Comparison of ENCODE assay signal across 20 cellular contexts in genomic region chr7:106290319-106290718, GRCh38. TPM values are rescaled to one million over a fixed set of nuclear protein-coding genes. Genes with fewer than 3 reads are reported as not detected.
DNase-seq lines count a peak whose midpoint lies in the region; ATAC-seq and TF ChIP-seq lines count a peak whose summit lies in the region.
"Had no signal": no experiment of that assay in that cellular context is flagged by ENCODE, and none has a peak within 500 bp of the region (broad histone marks: within the 10 kb centered on the region; RNA-seq: fewer than 3 reads in every experiment).

No MANE protein-coding gene starts in this region.

- no peak overlapping the region for H2BK15ac ChIP-seq in mesenchymal stem cell (ENCODE audit: low read depth, poor library complexity, severe bottlenecking)

- no peak overlapping the region for H2BK12ac ChIP-seq in mesenchymal stem cell (ENCODE audit: low read length in 2 of 2)

- H3K27ac ChIP-seq in duodenal mucosa (ENCODE audit: low read depth, low read length) (peak overlapping the region; percentile 51), mesenchymal stem cell (ENCODE audit: low read length, poor library complexity, severe bottlenecking) (no peak overlapping the region), smooth muscle cell (ENCODE audit: low read depth) (peak overlapping the region; percentile 40), ascending aorta (no peak overlapping the region)
- H3K27ac ChIP-seq: HL-60, KMS-11 had no signal

- no peak for ATAC-seq in HG03378 (IDR thresholded peaks at IDR 0.05; ENCODE audit: unreplicated experiment)
- ATAC-seq: Panc1 had no signal

- no peaks in the 10 kb centered on the region for H3K27me3 ChIP-seq in duodenal mucosa (ENCODE audit: control insufficient read depth in 1 of 2, insufficient read depth in 2 of 2, low read length in 2 of 2)
- no peaks in the 10 kb centered on the region for H3K27me3 ChIP-seq in mesenchymal stem cell (ENCODE audit: control insufficient read depth in 1 of 2, insufficient read depth in 1 of 2, low read length in 2 of 2)
- no peaks in the 10 kb centered on the region for H3K27me3 ChIP-seq in smooth muscle cell (ENCODE audit: low read depth)
- no peaks in the 10 kb centered on the region for H3K27me3 ChIP-seq in ascending aorta
- H3K27me3 ChIP-seq: MG63 had no signal

- peak; percentile 39 for DNase-seq in LoVo (ENCODE audit: low spot score)
- no peak for DNase-seq in mesenchymal stem cell
- DNase-seq in smooth muscle cell (lab: John Stamatoyannopoulos, UW; ENCODE audit: unreplicated experiment), result no peak
- DNase-seq in medulla oblongata (ENCODE audit: extremely low spot score), result no peak
- no peak for DNase-seq in ascending aorta (ENCODE audit: low spot score in 2 of 2)
- no peak for DNase-seq in GM10248 (ENCODE audit: extremely low spot score)
- DNase-seq: AML-193, DMS79, MG63, NCI-H1092 treated with DMSO at 0.1 percent for 48 hours, NCI-H187, NCI-H446 treated with DMSO at 0.1 percent for 48 hours, NCI-H774, SHP77 had no signal

- H3K9ac ChIP-seq in duodenal mucosa (ENCODE audit: low read depth in 1 of 2, low read length in 2 of 2) (peak overlapping the region in 1 of 2 donors; percentile 51), mesenchymal stem cell (ENCODE audit: low read length) (no peak overlapping the region), smooth muscle cell (ENCODE audit: low read depth) (no peak overlapping the region)
- H3K9ac ChIP-seq: KMS-11 had no signal

- no peak overlapping the region for H4K8ac ChIP-seq in mesenchymal stem cell (ENCODE audit: low read length)

- H2AFZ ChIP-seq in mesenchymal stem cell (ENCODE audit: low read depth, low read length) (no peak overlapping the region), smooth muscle cell (ENCODE audit: low read depth) (no peak overlapping the region)

- H3K23ac ChIP-seq in mesenchymal stem cell (ENCODE audit: low read length in 2 of 2), result no peak overlapping the region

- no peak overlapping the region for H3K4ac ChIP-seq in mesenchymal stem cell (ENCODE audit: low read depth in 1 of 2, low read length in 2 of 2)

- no peaks in the 10 kb centered on the region for H4K20me1 ChIP-seq in smooth muscle cell (ENCODE audit: low read depth)

- intact Hi-C loops in ascending aorta (cut with DNase I), result no loop called here

- H3K14ac ChIP-seq in mesenchymal stem cell (ENCODE audit: low read length in 2 of 2), result no peak overlapping the region

- CTCF ChIA-PET in GM10248 (lab: Yijun Ruan, JAX), result interaction anchor here (1.0 to 1.3 kb wide), 3 partner anchors 17 to 172 kb away, joined by 3 to 4 read pairs (median 3); no protein-coding TSS in a partner anchor

- H2BK120ac ChIP-seq in mesenchymal stem cell (ENCODE audit: low read depth, low read length), result no peak overlapping the region

- WGBS in mesenchymal stem cell, result 93% methylated on average over 5 of the region's 5 CpGs
- WGBS in smooth muscle cell (ENCODE audit: low lambda C conversion rate), result 93% methylated on average over 5 of the region's 5 CpGs

- no peaks in the 10 kb centered on the region for H3K79me1 ChIP-seq in mesenchymal stem cell (replicated peaks; ENCODE audit: low read length, poor library complexity, severe bottlenecking)

- H3K4me1 ChIP-seq in duodenal mucosa (ENCODE audit: control insufficient read depth in 1 of 2, insufficient read depth in 2 of 2, low read length in 2 of 2), result peaks cover 6 to 26% of the 10 kb centered on the region in 2 donors
- no peaks in the 10 kb centered on the region for H3K4me1 ChIP-seq in mesenchymal stem cell (ENCODE audit: control insufficient read depth, insufficient read depth, low read depth, low read length)
- peaks cover 6% of the 10 kb centered on the region for H3K4me1 ChIP-seq in smooth muscle cell (ENCODE audit: low read depth)
- no peaks in the 10 kb centered on the region for H3K4me1 ChIP-seq in ascending aorta

- POLR2A ChIA-PET in GM10248 (lab: Yijun Ruan, JAX), result no interaction called here

- H3K9me3 ChIP-seq in duodenal mucosa (ENCODE audit: control insufficient read depth in 1 of 2, low read length in 2 of 2) (no peaks in the 10 kb centered on the region), mesenchymal stem cell (ENCODE audit: control insufficient read depth, low read length) (no peaks in the 10 kb centered on the region), smooth muscle cell (replicated peaks; ENCODE audit: low read depth) (no peaks in the 10 kb centered on the region), ascending aorta (no peaks in the 10 kb centered on the region)
- H3K9me3 ChIP-seq: HAP-1, MG63 had no signal

- no peak overlapping the region for H3K18ac ChIP-seq in mesenchymal stem cell (ENCODE audit: low read depth in 1 of 2, low read length in 2 of 2)

- no peak overlapping the region for H3K4me2 ChIP-seq in mesenchymal stem cell (ENCODE audit: low read length, poor library complexity, severe bottlenecking)
- no peak overlapping the region for H3K4me2 ChIP-seq in smooth muscle cell
- H3K4me2 ChIP-seq: KMS-11 had no signal

- H4K91ac ChIP-seq in mesenchymal stem cell (ENCODE audit: low read length), result no peak overlapping the region

- H3K4me3 ChIP-seq in duodenal mucosa (ENCODE audit: low read depth in 1 of 2, low read length in 2 of 2), result peak overlapping the region in 1 of 2 donors; percentile 30
- H3K4me3 ChIP-seq in mesenchymal stem cell (ENCODE audit: insufficient read depth in 1 of 2, low read depth in 1 of 2, low read length in 2 of 2), result no peak overlapping the region
- H3K4me3 ChIP-seq in smooth muscle cell, result no peak overlapping the region
- no peak overlapping the region for H3K4me3 ChIP-seq in ascending aorta
- H3K4me3 ChIP-seq: HAP-1, MG63 had no signal

- no peak for TF ChIP-seq CTCF in smooth muscle cell (IDR thresholded peaks at IDR 0.05; ENCODE audit: borderline replicate concordance, insufficient read depth, poor library complexity, severe bottlenecking)
- no peak for TF ChIP-seq CTCF in ascending aorta (IDR thresholded peaks at IDR 0.05)
- no peak for TF ChIP-seq CTCF in GM10248 (IDR thresholded peaks at IDR 0.05; ENCODE audit: control extremely low read depth, extremely low read depth, low read depth, missing control alignments)

- H2AK5ac ChIP-seq in mesenchymal stem cell (ENCODE audit: low read length, severe bottlenecking), result peak overlapping the region; percentile 45

- no peak overlapping the region for H2BK5ac ChIP-seq in mesenchymal stem cell (ENCODE audit: low read depth, low read length, poor library complexity, severe bottlenecking)

- H3K36me3 ChIP-seq in duodenal mucosa (ENCODE audit: control insufficient read depth in 1 of 2, insufficient read depth in 2 of 2, low read length in 2 of 2), result no peaks in the 10 kb centered on the region
- H3K36me3 ChIP-seq in mesenchymal stem cell (ENCODE audit: control insufficient read depth in 1 of 2, insufficient read depth in 2 of 2, low read depth in 1 of 2, low read length in 2 of 2), result no peaks in the 10 kb centered on the region
- no peaks in the 10 kb centered on the region for H3K36me3 ChIP-seq in smooth muscle cell (ENCODE audit: low read depth)
- no peaks in the 10 kb centered on the region for H3K36me3 ChIP-seq in ascending aorta
- H3K36me3 ChIP-seq: HAP-1, MG63 had no signal

- peaks cover 7% of the 10 kb centered on the region for H3F3A ChIP-seq in smooth muscle cell (ENCODE audit: low read depth)

- no peaks in the 10 kb centered on the region for H3K79me2 ChIP-seq in smooth muscle cell (ENCODE audit: low read depth)

RNA-seq across cellular contexts. Expression of gene NAMPT, which starts 5.5 kb away (rescaled TPM):
- 61.9 TPM for polyA plus RNA-seq in mesenchymal stem cell (2013, experiment 1 of 2)
- 63.3 TPM for polyA plus RNA-seq in mesenchymal stem cell (2013, experiment 2 of 2)
- 189 and 239 TPM in 2 replicates for total RNA-seq in smooth muscle cell
- 49.1 and 53.3 TPM in 2 replicates for polyA plus RNA-seq in smooth muscle cell
- total RNA-seq in ascending aorta, result 128 TPM

Comparison
In these comparisons a context has a peak if more than half of its experiments do, and no peak if none do; other contexts are left out.
1. H3K27ac ChIP-seq: peak in duodenal mucosa (single experiment) and smooth muscle cell (single experiment); none in mesenchymal stem cell (single experiment) and ascending aorta (0 of 2).